ENCODE assay signal across 17 cellular contexts in genomic region chr16:56087636-56088035, GRCh38.
"Had no signal": no experiment of that assay in that cellular context is flagged by ENCODE, and none has a peak within 500 bp of the region (broad histone marks: within the 10 kb centered on the region; RNA-seq: fewer than 3 reads in every experiment).

No MANE protein-coding gene starts in this region.

- H3K27ac ChIP-seq: dorsolateral prefrontal cortex, left lung, lower lobe of right lung, ovary, psoas muscle, sigmoid colon, stomach, thyroid gland had no signal

- ATAC-seq: left lung; lower lobe of right lung; naive thymus-derived CD8-positive, alpha-beta T cell; psoas muscle; stimulated activated effector memory CD8-positive, alpha-beta T cell treated with anti-CD3 and anti-CD28 coated beads, Interleukin-12 subunit alpha, Interleukin-12 subunit beta, amount 100 ng/mL, for 72 hours had no signal

- H3K4me1 ChIP-seq: left lung, lower lobe of right lung, psoas muscle, sigmoid colon, stomach, thyroid gland had no signal

- H3K9me3 ChIP-seq: left lung, lower lobe of right lung, ovary, psoas muscle, sigmoid colon, stomach, thyroid gland had no signal

- H3K36me3 ChIP-seq: left lung, lower lobe of right lung, ovary, sigmoid colon, stomach, thyroid gland had no signal

- H3K4me3 ChIP-seq: dorsolateral prefrontal cortex, left lung, lower lobe of right lung, ovary, psoas muscle, sigmoid colon, stomach, thyroid gland had no signal

- H3K27me3 ChIP-seq: ovary, sigmoid colon, stomach, thyroid gland had no signal

- DNase-seq: dorsolateral prefrontal cortex; effector CD4-positive, alpha-beta T cell; left lung; lower lobe of right lung; naive thymus-derived CD8-positive, alpha-beta T cell; nephron progenitor cell; nucleus accumbens; ovary; posterior cingulate gyrus; sigmoid colon; stimulated activated CD4-positive, alpha-beta T cell treated with anti-CD3 and anti-CD28 coated beads, Interleukin-2, amount 100 ng/mL, for 24 hours; stimulated activated CD4-positive, alpha-beta T cell treated with anti-CD3 and anti-CD28 coated beads, Interleukin-4, amount 100 ng/mL, for 24 hours; stimulated activated naive CD4-positive, alpha-beta T cell treated with Interleukin-2 at 50 U/mL for 16 hours; stomach; thyroid gland had no signal
